8 cellular contexts compared by ENCODE assay signal in genomic region chr12:116194935-116195431, GRCh38.
DNase-seq lines count a peak whose midpoint lies in the region; ATAC-seq, FAIRE-seq and TF ChIP-seq lines count a peak whose summit lies in the region.

No MANE protein-coding gene starts in this region.

- WGBS in HepG2 (ENCODE audit: low lambda C conversion rate), result 97% methylated on average over 3 of the region's 3 CpGs
- WGBS in neuronal stem cell (ENCODE audit: extremely low coverage in 2 of 2, insufficient read length in 2 of 2, insufficient replicate concordance in 1 of 2), 2 donors, result no CpG with 5 or more reads among the region's 3 CpGs

- no peak overlapping the region for H4K8ac ChIP-seq in neuronal stem cell (ENCODE audit: low read depth, low read length)

- CTCF ChIA-PET in HepG2 (lab: Yijun Ruan, JAX; ENCODE audit: low intra/inter-chr PET ratio, low total read pairs), result no interaction called here

- TF ChIP-seq CTCF in HepG2 (CRISPR knock-in tag; IDR thresholded peaks at IDR 0.05), result peak; percentile 40; the same call in 1 of the 2 replicates

- H2AFZ ChIP-seq in HepG2 (ENCODE audit: low read length), result no peak overlapping the region
- no peak overlapping the region for H2AFZ ChIP-seq in neuronal stem cell (ENCODE audit: low read length)

- H3K4ac ChIP-seq in neuronal stem cell (ENCODE audit: low read length), result no peak overlapping the region

- DNase-seq in GM19239 (ENCODE audit: insufficient read length, low spot score) (peak; percentile 25), HepG2 (ENCODE audit: low spot score) (no peak), RKO (ENCODE audit: low spot score) (no peak), DMS114 treated with DMSO at 0.1 percent for 48 hours (lab: John Stamatoyannopoulos, UW; ENCODE audit: unreplicated experiment) (no peak), cerebellar cortex (ENCODE audit: low spot score) (no peak), neuronal stem cell (ENCODE audit: low spot score) (no peak)
- DNase-seq in activated CD4-positive, CD25-positive, alpha-beta regulatory T cell treated with anti-CD3 and anti-CD28 coated beads, Interleukin-2, amount 50 U/mL, for 16 hours (ENCODE audit: low read depth, low spot score), result peak; percentile 11

- no peak overlapping the region for H2AK5ac ChIP-seq in neuronal stem cell (ENCODE audit: low read depth, low read length)

- H2BK12ac ChIP-seq in neuronal stem cell (ENCODE audit: low read length), result no peak overlapping the region

- H3K9ac ChIP-seq in HepG2 (ENCODE audit: insufficient read depth, low read depth, low read length), result no peak overlapping the region
- H3K9ac ChIP-seq in neuronal stem cell (ENCODE audit: low read depth, low read length, poor library complexity), result no peak overlapping the region

- H3K27ac ChIP-seq in HepG2 (ENCODE audit: extremely low read length, insufficient read depth, low read length), result no peak overlapping the region
- no peak overlapping the region for H3K27ac ChIP-seq in neuronal stem cell (replicated peaks; ENCODE audit: low read length)

- no peaks in the 10 kb centered on the region for H3K36me3 ChIP-seq in HepG2 (replicated peaks in 1 of 2; ENCODE audit: control insufficient read depth in 1 of 2, insufficient read depth in 2 of 2, low read length in 2 of 2)
- H3K36me3 ChIP-seq in neuronal stem cell (replicated peaks in 1 of 2; ENCODE audit: control insufficient read depth in 2 of 2, insufficient read depth in 2 of 2, low read length in 2 of 2), result no peaks in the 10 kb centered on the region

- no peaks in the 10 kb centered on the region for H3K9me3 ChIP-seq in HepG2 (ENCODE audit: low read length)
- H3K9me3 ChIP-seq in neuronal stem cell (replicated peaks in 1 of 2; ENCODE audit: control insufficient read depth in 2 of 2, insufficient read depth in 1 of 2, low read depth in 1 of 2, low read length in 2 of 2), result no peaks in the 10 kb centered on the region

- H2BK120ac ChIP-seq in neuronal stem cell (ENCODE audit: low read depth, low read length), result no peak overlapping the region

- TF ChIP-seq POLR2A in HepG2 (IDR thresholded peaks at IDR 0.05; ENCODE audit: insufficient read depth in 1 of 2, low read depth in 2 of 2, low read length in 2 of 2), result no peak

- FAIRE-seq in GM19239 (lab: Jason Lieb, UNC) (peak; percentile 96), HepG2 (lab: Jason Lieb, UNC) (no peak)

- intact Hi-C loops in HepG2 (cut with micrococcal nuclease; ENCODE audit: unreplicated experiment), result no loop called here

- POLR2A ChIA-PET in HepG2 (lab: Yijun Ruan, JAX), result no interaction called here

- no peak overlapping the region for H3K4me3 ChIP-seq in HepG2 (replicated peaks in 1 of 3; ENCODE audit: insufficient read depth in 1 of 3, low read depth in 2 of 3, low read length in 3 of 3)
- H3K4me3 ChIP-seq in neuronal stem cell (ENCODE audit: low read length in 2 of 2), result no peak overlapping the region

- no peak for TF ChIP-seq EP300 in HepG2 (IDR thresholded peaks at IDR 0.05; ENCODE audit: low read depth in 2 of 2, low read length in 2 of 2)
- no peak for TF ChIP-seq EP300 in HepG2 (CRISPR knock-in tag; IDR thresholded peaks at IDR 0.05; ENCODE audit: borderline replicate concordance)

- no peak overlapping the region for H3K4me2 ChIP-seq in HepG2 (ENCODE audit: low read depth, low read length)
- H3K4me2 ChIP-seq in neuronal stem cell (ENCODE audit: insufficient read depth, low read length, poor library complexity, severe bottlenecking), result no peak overlapping the region

- no peak overlapping the region for H3K18ac ChIP-seq in neuronal stem cell (ENCODE audit: low read length)

- H4K20me1 ChIP-seq in HepG2 (ENCODE audit: insufficient read depth, low read length), result peaks cover 5% of the 10 kb centered on the region; the same call in 1 of the 2 replicates

- no peak overlapping the region for H2BK5ac ChIP-seq in neuronal stem cell (ENCODE audit: low read length)

- BruUV-seq in HepG2 (replicated peaks; lab: Mats Ljungman, UMichigan), result no TSS peak

- no peak overlapping the region for H3K14ac ChIP-seq in neuronal stem cell (ENCODE audit: low read length)

- in situ Hi-C loops in HepG2 (cut with HindIII; ENCODE audit: extremely low pct_ligation_motif_present, low pct_unique_long_range_greater_than_20kb), result no loop called here

- peaks cover 3% of the 10 kb centered on the region for H3K79me1 ChIP-seq in neuronal stem cell (ENCODE audit: low read depth, low read length)

- ATAC-seq in HG03045 (IDR thresholded peaks at IDR 0.05; ENCODE audit: unreplicated experiment) (peak; percentile 80), HepG2 (no peak)

- no peak overlapping the region for H3K23ac ChIP-seq in neuronal stem cell (ENCODE audit: low read depth, low read length, poor library complexity)

- H2BK15ac ChIP-seq in neuronal stem cell (ENCODE audit: low read length), result no peak overlapping the region

- H3K4me1 ChIP-seq in HepG2 (ENCODE audit: insufficient read depth, low read length) (peaks cover 10% of the 10 kb centered on the region), neuronal stem cell (ENCODE audit: control insufficient read depth in 2 of 2, insufficient read depth in 1 of 2, low read depth in 1 of 2, low read length in 2 of 2) (peaks cover 0 to 2% of the 10 kb centered on the region in 2 donors)

- H3K27me3 ChIP-seq in HepG2 (ENCODE audit: control insufficient read depth in 1 of 2, insufficient read depth in 2 of 2, low read length in 2 of 2), result no peaks in the 10 kb centered on the region
- no peaks in the 10 kb centered on the region for H3K27me3 ChIP-seq in neuronal stem cell (ENCODE audit: control insufficient read depth in 3 of 3, insufficient read depth in 3 of 3, low read depth in 1 of 3, low read length in 3 of 3)

- TF ChIP-seq RAD21 in HepG2 (CRISPR knock-in tag; IDR thresholded peaks at IDR 0.05), result no peak

- H3K79me2 ChIP-seq in HepG2 (ENCODE audit: insufficient read depth, low read length), result peaks cover 41% of the 10 kb centered on the region

- no peak overlapping the region for H4K91ac ChIP-seq in neuronal stem cell (ENCODE audit: low read depth, low read length, poor library complexity)

TF ChIP-seq in HepG2, 621 proteins besides CTCF, POLR2A, EP300 and RAD21:
- TF ChIP-seq MBNL3 (CRISPR knock-in tag; conservative IDR thresholded peaks at IDR 0.05) (no peak), STAG1 (CRISPR knock-in tag; IDR thresholded peaks at IDR 0.05) (0 out of 2 replicates have a peak, but pooled peaks have one; percentile 29), RERE (CRISPR knock-in tag; IDR thresholded peaks at IDR 0.05; ENCODE audit: low read depth) (no peak), NR0B2 (CRISPR knock-in tag; IDR thresholded peaks at IDR 0.05) (no peak)

Comparison
In these comparisons a context has a peak if more than half of its experiments do, and no peak if none do; other contexts are left out.
1. DNase-seq: peak in GM19239 (single experiment) and activated CD4-positive, CD25-positive, alpha-beta regulatory T cell treated with anti-CD3 and anti-CD28 coated beads, Interleukin-2, amount 50 U/mL, for 16 hours (single experiment); none in HepG2 (single experiment), RKO (single experiment), DMS114 treated with DMSO at 0.1 percent for 48 hours (single experiment), cerebellar cortex (single experiment) and neuronal stem cell (single experiment).